In genomic region chr18:63422087-63422861, GRCh38 we compare ENCODE assay signal across 8 cellular contexts. TPM values are rescaled to one million over a fixed set of nuclear protein-coding genes. Genes with fewer than 3 reads are reported as not detected.
DNase-seq lines count a peak whose midpoint lies in the region; ATAC-seq, FAIRE-seq and TF ChIP-seq lines count a peak whose summit lies in the region.

Gene VPS4B, minus strand, starts transcription at chr18:63422476. Its CDS starts 217 bp downstream, at chr18:63422259.

- H4K91ac ChIP-seq in IMR-90 (ENCODE audit: insufficient read depth, low read depth, low read length): peak within 1 kb of the TSS; percentile 89

- H2BK5ac ChIP-seq in IMR-90 (ENCODE audit: low read depth, low read length, poor library complexity, severe bottlenecking): peak within 1 kb of the TSS; percentile 77

- dilution Hi-C loops in IMR-90 (cut with HindIII; ENCODE audit: low sequenced_read_pairs, unreplicated experiment) (no loop called here), endothelial cell of umbilical vein (cut with MboI; ENCODE audit: extremely low pct_ligation_motif_present, low sequenced_read_pairs) (no loop called here)

- no peak for TF ChIP-seq CTCF in IMR-90 (conservative IDR thresholded peaks at IDR 0.05; ENCODE audit: low read depth, low read length)
- TF ChIP-seq CTCF in endothelial cell of umbilical vein (IDR thresholded peaks at IDR 0.05; ENCODE audit: extremely low read depth in 1 of 2, insufficient read depth in 1 of 2, low read depth in 1 of 2, low read length in 2 of 2): no peak

- no peaks in the 10 kb centered on the region for H3K9me3 ChIP-seq in IMR-90 (ENCODE audit: control insufficient read depth, insufficient read depth, low read length)
- no peaks in the 10 kb centered on the region for H3K9me3 ChIP-seq in endothelial cell of umbilical vein (replicated peaks; ENCODE audit: control insufficient read depth, insufficient read depth, low read length)

- H4K8ac ChIP-seq in IMR-90 (ENCODE audit: low read depth in 2 of 2, low read length in 2 of 2): peak within 1 kb of the TSS; percentile 98

- H2AFZ ChIP-seq in IMR-90 (replicated peaks; ENCODE audit: low read length, poor library complexity) (peak within 1 kb of the TSS; percentile 94), endothelial cell of umbilical vein (ENCODE audit: low read depth, low read length) (peak within 1 kb of the TSS; percentile 65)

- H3K4ac ChIP-seq in IMR-90 (ENCODE audit: low read depth, low read length): peak within 1 kb of the TSS; percentile 95

- CTCF ChIA-PET in IMR-90 (lab: Yijun Ruan, JAX): interaction anchor here (0.6 kb wide), 1 partner anchor 65 kb away, joined by 3 read pairs; no protein-coding TSS in a partner anchor
- CTCF ChIA-PET in endothelial cell of umbilical vein (lab: Charles Lee): interaction anchor here (1.3 kb wide), 1 partner anchor 17 kb away, joined by 4 read pairs; no protein-coding TSS in a partner anchor

- H2AK5ac ChIP-seq in IMR-90 (ENCODE audit: low read depth, low read length): peak within 1 kb of the TSS; percentile 80

- H3K9me1 ChIP-seq in IMR-90 (ENCODE audit: insufficient read depth, low read length) (peaks cover 5% of the 10 kb centered on the region), endothelial cell of umbilical vein (replicated peaks; ENCODE audit: control insufficient read depth, extremely low read depth, insufficient read depth, low read length) (no peaks in the 10 kb centered on the region)

- H3K9ac ChIP-seq in IMR-90 (ENCODE audit: low read depth, low read length) (peak within 1 kb of the TSS; percentile 88), endothelial cell of umbilical vein (replicated peaks; ENCODE audit: extremely low read depth, insufficient read depth, low read length) (peak within 1 kb of the TSS; percentile 94)

- H2BK120ac ChIP-seq in IMR-90 (ENCODE audit: low read depth, low read length): peak within 1 kb of the TSS; percentile 58

- peak within 1 kb of the TSS; percentile 97 for H3K4me2 ChIP-seq in IMR-90 (ENCODE audit: low read depth, low read length)
- H3K4me2 ChIP-seq in endothelial cell of umbilical vein (ENCODE audit: insufficient read depth, low read length): peak within 1 kb of the TSS; percentile 93

- peak; percentile 98 for FAIRE-seq in endothelial cell of umbilical vein (lab: Jason Lieb, UNC)

- H2BK15ac ChIP-seq in IMR-90 (ENCODE audit: low read depth, low read length): peak within 1 kb of the TSS; percentile 35; the same call in 1 of the 3 replicates

- H3K36me3 ChIP-seq in IMR-90 (ENCODE audit: control insufficient read depth, insufficient read depth, low read length) (peaks cover 3% of the 10 kb centered on the region), endothelial cell of umbilical vein (ENCODE audit: control insufficient read depth in 2 of 2, extremely low read depth in 1 of 2, insufficient read depth in 2 of 2, low read length in 2 of 2) (no peaks in the 10 kb centered on the region)

- peak within 1 kb of the TSS; percentile 92 for H3K23ac ChIP-seq in IMR-90 (ENCODE audit: low read depth, low read length)

- H3K27me3 ChIP-seq in IMR-90 (ENCODE audit: control insufficient read depth, insufficient read depth, low read length): no peaks in the 10 kb centered on the region
- H3K27me3 ChIP-seq in endothelial cell of umbilical vein (ENCODE audit: control insufficient read depth in 2 of 2, insufficient read depth in 2 of 2, low read length in 2 of 2): peaks cover 2 to 3% of the 10 kb centered on the region in 2 experiments

- POLR2A ChIA-PET in IMR-90 (lab: Charles Lee; ENCODE audit: unreplicated experiment): interaction anchor here (0.6 kb wide), 3 partner anchors 14 to 121 kb away, joined by 4 to 5 read pairs (median 4); no protein-coding TSS in a partner anchor
- POLR2A ChIA-PET in endothelial cell of umbilical vein (lab: Charles Lee): interaction anchor here (0.6 to 1.0 kb wide), 3 partner anchors 11 to 55 kb away, joined by 3 to 7 read pairs (median 5); no protein-coding TSS in a partner anchor

- peak within 1 kb of the TSS; percentile 95 for H2AK9ac ChIP-seq in IMR-90 (replicated peaks; ENCODE audit: low read depth, low read length, poor library complexity)

- H4K5ac ChIP-seq in IMR-90 (ENCODE audit: low read depth, low read length): peak within 1 kb of the TSS; percentile 92

- in situ Hi-C loops in IMR-90 (cut with MboI; ENCODE audit: low sequenced_read_pairs): no loop called here

- peak within 1 kb of the TSS; percentile 78 for H3K4me3 ChIP-seq in IMR-90 (ENCODE audit: insufficient read depth, low read depth, low read length)
- H3K4me3 ChIP-seq in endothelial cell of umbilical vein (replicated peaks in 1 of 3; ENCODE audit: insufficient read depth in 1 of 3, low read depth in 1 of 3, low read length in 3 of 3): peak within 1 kb of the TSS; percentile 67 to 95 (median 83)

- intact Hi-C loops in IMR-90 (cut with micrococcal nuclease): loop anchor here (1.0 kb wide), 2 partner anchors 55 to 86 kb away; partner anchors contain the start of gene KDSR
- intact Hi-C loops in endothelial cell of umbilical vein (cut with micrococcal nuclease): loop anchor here (1.0 to 5.0 kb wide), 6 partner anchors 55 to 707 kb away; partner anchors contain the start of genes KDSR, PHLPP1 and SERPINB8

- peaks cover 44% of the 10 kb centered on the region for H3K79me2 ChIP-seq in endothelial cell of umbilical vein (ENCODE audit: control insufficient read depth, insufficient read depth, low read length)

- H3K14ac ChIP-seq in IMR-90 (replicated peaks; ENCODE audit: low read depth, low read length): peak within 1 kb of the TSS; percentile 89

- H3K4me1 ChIP-seq in IMR-90 (ENCODE audit: control insufficient read depth, insufficient read depth, low read length): no peaks in the 10 kb centered on the region
- H3K4me1 ChIP-seq in endothelial cell of umbilical vein (ENCODE audit: control insufficient read depth, extremely low read depth, insufficient read depth, low read length): peaks cover 10% of the 10 kb centered on the region

- peak; percentile 93 for TF ChIP-seq POLR2A in IMR-90 (IDR thresholded peaks at IDR 0.05; ENCODE audit: low read depth, low read length)
- peak; percentile 79 for TF ChIP-seq POLR2A in endothelial cell of umbilical vein (IDR thresholded peaks at IDR 0.05; ENCODE audit: low read depth, low read length)

- peak; percentile 98 for ATAC-seq in GM21528 (IDR thresholded peaks at IDR 0.05; ENCODE audit: low FRiP score, unreplicated experiment)
- peak; percentile 98 for ATAC-seq in IMR-90 (ENCODE audit: low read depth)

- peak within 1 kb of the TSS; percentile 86 for H3K56ac ChIP-seq in IMR-90 (ENCODE audit: extremely low read depth, insufficient read depth, low read length)

- H3K18ac ChIP-seq in IMR-90 (ENCODE audit: low read depth, low read length): peak within 1 kb of the TSS; percentile 68

- H2BK20ac ChIP-seq in IMR-90 (ENCODE audit: low read depth, low read length): no peak within 1 kb of the TSS

- peak within 1 kb of the TSS; percentile 90 for H3K27ac ChIP-seq in IMR-90 (ENCODE audit: insufficient read depth, low read length)
- H3K27ac ChIP-seq in endothelial cell of umbilical vein (ENCODE audit: insufficient read depth, low read depth, low read length): peak within 1 kb of the TSS; percentile 69

- 1% methylated on average over 13 of the region's 58 CpGs; no CpG with 5 or more reads in 1 of the 2 experiments for WGBS in IMR-90 (ENCODE audit: extremely low coverage in 2 of 2, insufficient read length in 1 of 2), 2 experiments

- peaks cover 8 to 33% of the 10 kb centered on the region in 2 experiments for H3K79me1 ChIP-seq in IMR-90 (ENCODE audit: low read depth in 1 of 2, low read length in 2 of 2)

- no TSS peak for BruUV-seq in IMR-90 (replicated peaks; lab: Mats Ljungman, UMichigan)
- BruUV-seq in endothelial cell of umbilical vein (replicated peaks; lab: Mats Ljungman, UMichigan): no TSS peak

- H4K20me1 ChIP-seq in IMR-90 (ENCODE audit: insufficient read depth, low read length) (peaks cover 16% of the 10 kb centered on the region; the same call in 1 of the 2 replicates), endothelial cell of umbilical vein (replicated peaks; ENCODE audit: control insufficient read depth, extremely low read depth, insufficient read depth, low read length) (no peaks in the 10 kb centered on the region)

- DNase-seq in DMS 273 treated with DMSO at 0.1 percent for 48 hours (lab: John Stamatoyannopoulos, UW): peak; percentile 96
- DNase-seq in IMR-90: peak; percentile 99
- DNase-seq in OCI-M1 (lab: John Stamatoyannopoulos, UW): peak; percentile 99
- DNase-seq in activated T-cell treated with anti-CD3 and anti-CD28 coated beads for 24 hours (ENCODE audit: low read depth): peak; percentile 99
- DNase-seq in endothelial cell of umbilical vein (ENCODE audit: low read depth, low spot score): peak; percentile 100
- DNase-seq in midbrain (lab: John Stamatoyannopoulos, UW): peak; percentile 100
- peak; percentile 99 to 100 for DNase-seq in stimulated activated CD8-positive, alpha-beta memory T cell treated with anti-CD3 and anti-CD28 coated beads, Interleukin-2, amount 100 ng/mL, for 1 hour (ENCODE audit: low read depth in 2 of 2)

- no peak for TF ChIP-seq RAD21 in IMR-90 (IDR thresholded peaks at IDR 0.05; ENCODE audit: low read length)

TF ChIP-seq in IMR-90, 13 proteins besides CTCF, POLR2A, EP300 and RAD21 (continues in another document):
- peak; percentile 22; the same call in 1 of the 2 replicates for TF ChIP-seq FOS (IDR thresholded peaks at IDR 0.05; ENCODE audit: low read depth, low read length)
- TF ChIP-seq RCOR1 (IDR thresholded peaks at IDR 0.05; ENCODE audit: insufficient replicate concordance, low read length): no peak
- no peak for TF ChIP-seq NFE2L2 (IDR thresholded peaks at IDR 0.05; ENCODE audit: low read depth, low read length)

TF ChIP-seq in endothelial cell of umbilical vein, 7 proteins besides CTCF, POLR2A, EP300 and RAD21 (continues in another document):
- TF ChIP-seq FOS (IDR thresholded peaks at IDR 0.05; ENCODE audit: borderline replicate concordance, insufficient read depth, low read length) (no peak), GATA2 (IDR thresholded peaks at IDR 0.05; ENCODE audit: insufficient read depth, insufficient read length, low read depth, low read length) (no peak), EZH2 (IDR thresholded peaks at IDR 0.05; ENCODE audit: borderline replicate concordance, low read depth, low read length, severe bottlenecking) (no peak), MYC (IDR thresholded peaks at IDR 0.05; ENCODE audit: low read depth, low read length) (no peak)

RNA-seq across cellular contexts. Expression of gene VPS4B, which starts in this region (rescaled TPM):
- total RNA-seq in IMR-90 (2012; rRNA removed): 31.5 and 41.1 TPM in 2 replicates
- 14.3 and 16.2 TPM in 2 replicates for polyA plus RNA-seq in IMR-90 (2012; rRNA removed)
- 3.5 and 5.8 TPM in 2 replicates for polyA plus RNA-seq in IMR-90 (2012; cell fraction: cytosol; rRNA removed)
- polyA plus RNA-seq in IMR-90 (2012; cell fraction: nucleus; rRNA removed; ENCODE audit: low replicate concordance): 3.2 and 8.5 TPM in 2 replicates
- total RNA-seq in endothelial cell of umbilical vein: 50.2 and 54.7 TPM in 2 replicates
- polyA plus RNA-seq in endothelial cell of umbilical vein: 7.8 and 10.5 TPM in 2 replicates
- 14.0 and 14.2 TPM in 2 replicates for polyA plus RNA-seq in endothelial cell of umbilical vein (2011; cell fraction: cytosol; rRNA removed)
- polyA plus RNA-seq in endothelial cell of umbilical vein (2011; cell fraction: nucleus; rRNA removed): 12.2 and 13.5 TPM in 2 replicates
- polyA plus RNA-seq in endothelial cell of umbilical vein (2012): 24.3 and 30.3 TPM in 2 replicates
- polyA minus RNA-seq in endothelial cell of umbilical vein: 14.9 and 21.2 TPM in 2 replicates
- 21.9 TPM for polyA minus RNA-seq in endothelial cell of umbilical vein (2011; cell fraction: cytosol; rRNA and poly(A)+ RNA removed)
- 23.9 and 33.2 TPM in 2 replicates for polyA minus RNA-seq in endothelial cell of umbilical vein (2011; cell fraction: nucleus; rRNA and poly(A)+ RNA removed)

Comparison
In these comparisons a context has a peak if more than half of its experiments do, and no peak if none do; other contexts are left out.
1. Peak in every context shown above with its lines: DNase-seq, ATAC-seq, H3K4me3 ChIP-seq and H3K27ac ChIP-seq.